Comparison of ENCODE assay signal across 8 cellular contexts in the genomic region with DNA sequence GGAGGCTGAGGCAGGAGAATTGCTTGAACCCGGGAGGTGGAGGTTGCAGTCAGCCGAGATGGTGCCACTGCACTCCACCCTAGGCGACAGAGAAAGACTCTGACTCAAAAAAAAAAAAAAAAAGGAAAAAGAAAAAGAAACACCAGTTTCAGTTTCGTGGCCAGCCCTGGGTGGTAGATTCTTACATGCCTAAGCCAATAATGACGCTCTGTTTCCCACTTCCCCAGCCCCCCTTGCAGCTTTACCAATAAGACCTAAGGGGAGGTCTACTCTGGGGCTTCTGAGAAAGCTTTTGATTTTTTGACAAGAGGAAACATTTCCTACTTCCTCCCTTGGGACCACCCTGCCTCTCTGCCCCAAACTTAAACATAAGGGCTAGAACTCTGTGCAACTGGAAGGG. TPM values are rescaled to one million over a fixed set of nuclear protein-coding genes. Genes with fewer than 3 reads are reported as not detected.
DNase-seq lines count a peak whose midpoint lies in the region; ATAC-seq, FAIRE-seq and TF ChIP-seq lines count a peak whose summit lies in the region.

No MANE protein-coding gene starts in this region.

- peaks cover 74% of the 10 kb centered on the region for H3K4me1 Mint-ChIP-seq in CD14-positive monocyte

- no peak for TF ChIP-seq POLR2A in GM12892 (IDR thresholded peaks at IDR 0.05; ENCODE audit: low read depth, low read length)

- FAIRE-seq in GM12892 (lab: Jason Lieb, UNC) (no peak), pancreas (lab: Jason Lieb, UNC) (no peak)

- TF ChIP-seq CTCF in CD14-positive monocyte (IDR thresholded peaks at IDR 0.05) = no peak
- no peak for TF ChIP-seq CTCF in pancreas (IDR thresholded peaks at IDR 0.05)

- H3K27me3 ChIP-seq in pancreas = no peaks in the 10 kb centered on the region

- no peaks in the 10 kb centered on the region for H3K36me3 ChIP-seq in pancreas

- ATAC-seq in HG03097 (IDR thresholded peaks at IDR 0.05; ENCODE audit: low FRiP score, unreplicated experiment) = peak; percentile 80
- ATAC-seq in GM19328 (IDR thresholded peaks at IDR 0.05; ENCODE audit: unreplicated experiment) = no peak
- no peak for ATAC-seq in pancreas

- H3K27me3 Mint-ChIP-seq in CD14-positive monocyte (ENCODE audit: low read depth in 3 of 3) = peaks cover 0 to 10% (median 3%) of the 10 kb centered on the region in 3 donors

- peaks cover 0 to 5% (median 0%) of the 10 kb centered on the region in 3 donors for H3K4me1 ChIP-seq in pancreas

- peak overlapping the region; percentile 12 to 37 for H3K4me3 Mint-ChIP-seq in CD14-positive monocyte

- DNase-seq in CD14-positive monocyte (ENCODE audit: low spot score) (no peak), left kidney (ENCODE audit: low read depth, low spot score) (peak; percentile 55), GM12892 (ENCODE audit: insufficient read length) (no peak), hypothalamus (lab: John Stamatoyannopoulos, UW) (no peak), pancreas (no peak)
- peak; percentile 4 to 45 for DNase-seq in activated CD4-positive, alpha-beta T cell treated with anti-CD3 and anti-CD28 coated beads, Interleukin-2, amount 50 U/mL, for 24 hours (ENCODE audit: low read depth in 1 of 2, low spot score in 1 of 2)

- H3K27ac ChIP-seq in pancreas = no peak overlapping the region

- H3K9me3 Mint-ChIP-seq in CD14-positive monocyte = peaks cover 0 to 2% (median 0%) of the 10 kb centered on the region in 7 donors

- peak overlapping the region; percentile 83 to 95 (median 94) for H3K27ac Mint-ChIP-seq in CD14-positive monocyte

- no peaks in the 10 kb centered on the region for H3K36me3 Mint-ChIP-seq in CD14-positive monocyte

- H3K9me3 ChIP-seq in pancreas = no peaks in the 10 kb centered on the region

- 80 to 84% methylated on average over 5 of the region's 5 CpGs for WGBS in pancreas, 2 donors

- intact Hi-C loops in CD14-positive monocyte (cut with micrococcal nuclease) (no loop called here), pancreas (cut with DNase I) (no loop called here)

- H3K4me3 ChIP-seq in pancreas = no peak overlapping the region

RNA-seq across cellular contexts. Expression of a gene that starts 30.0 kb away (rescaled TPM):
- polyA plus RNA-seq in CD14-positive monocyte = 10 to 100 TPM in 1 of 2 donors, 1 to 10 TPM in 1; 10.0 to 14.6 TPM
- 6.9 TPM for polyA plus RNA-seq in GM12892 (2012; ENCODE audit: missing spikeins)
- total RNA-seq in pancreas = 10 to 100 TPM in 5 of 6 donors, 1 to 10 TPM in 1; 9.3 to 32.8 (median 13.9) TPM
- 1 to 10 TPM; 3.6 to 8.9 TPM for polyA plus RNA-seq in pancreas

Comparison
In these comparisons a context has a peak if more than half of its experiments do, and no peak if none do; other contexts are left out.
1. DNase-seq: peak in activated CD4-positive, alpha-beta T cell treated with anti-CD3 and anti-CD28 coated beads, Interleukin-2, amount 50 U/mL, for 24 hours (2 of 2) and left kidney (single experiment); none in CD14-positive monocyte (single experiment), GM12892 (single experiment), hypothalamus (0 of 51) and pancreas (0 of 6).